8 cellular contexts compared by ENCODE assay signal in genomic region chr4:133320576-133321170, GRCh38.
DNase-seq lines count a peak whose midpoint lies in the region; ATAC-seq, FAIRE-seq and TF ChIP-seq lines count a peak whose summit lies in the region.

No MANE protein-coding gene starts in this region.

- H3K9me3 ChIP-seq in body of pancreas, result no peaks in the 10 kb centered on the region

- DNase-seq in SIG-M5 treated with dmso at 0.1 percent for 504 hours (lab: John Stamatoyannopoulos, UW; ENCODE audit: unreplicated experiment), result peak; percentile 52
- DNase-seq in SIG-M5 (lab: John Stamatoyannopoulos, UW), result no peak
- peak; percentile 13 for DNase-seq in NCI-H1694 treated with DMSO at 0.1 percent for 48 hours (lab: John Stamatoyannopoulos, UW)
- peak in 1 of 4 donors; percentile 7 for DNase-seq in body of pancreas
- DNase-seq in mesendoderm, result peak; percentile 75
- DNase-seq in effector CD4-positive, alpha-beta T cell, result no peak
- no peak for DNase-seq in GM12892 (ENCODE audit: insufficient read length)

- no peak overlapping the region for H4K5ac ChIP-seq in mesendoderm (ENCODE audit: low read length)

- H3K56ac ChIP-seq in mesendoderm (ENCODE audit: low read length), result no peak overlapping the region

- intact Hi-C loops in body of pancreas (cut with DNase I), result no loop called here

- H3K4ac ChIP-seq in mesendoderm (ENCODE audit: low read depth, low read length), result no peak overlapping the region

- no peaks in the 10 kb centered on the region for H3K79me1 ChIP-seq in mesendoderm (ENCODE audit: low read length)

- H3K18ac ChIP-seq in mesendoderm (ENCODE audit: low read length), result no peak overlapping the region

- TF ChIP-seq POLR2A in body of pancreas (IDR thresholded peaks at IDR 0.05) (no peak), GM12892 (IDR thresholded peaks at IDR 0.05; ENCODE audit: low read depth, low read length) (no peak)

- no peak for FAIRE-seq in GM12892 (lab: Jason Lieb, UNC)

- H2BK15ac ChIP-seq in mesendoderm (replicated peaks; ENCODE audit: low read depth), result no peak overlapping the region

- peak in 6 of 7 experiments; percentile 13 to 44 (median 29) for TF ChIP-seq CTCF in body of pancreas (IDR thresholded peaks at IDR 0.05)

- no peak overlapping the region for H2BK120ac ChIP-seq in mesendoderm (ENCODE audit: low read depth, low read length)

- H3K36me3 ChIP-seq in body of pancreas (replicated peaks in 1 of 2; ENCODE audit: insufficient read depth in 1 of 2, low read depth in 2 of 2), result no peaks in the 10 kb centered on the region
- no peaks in the 10 kb centered on the region for H3K36me3 ChIP-seq in mesendoderm (ENCODE audit: control insufficient read depth, insufficient read depth, low read length)

- H3K4me2 ChIP-seq in mesendoderm (ENCODE audit: low read length), result no peak overlapping the region

- no peak overlapping the region for H3K23ac ChIP-seq in mesendoderm (ENCODE audit: low read length)

- H4K8ac ChIP-seq in mesendoderm (ENCODE audit: low read depth, low read length), result no peak overlapping the region

- H2AK5ac ChIP-seq in mesendoderm (ENCODE audit: low read length), result no peak overlapping the region

- 2 to 4% methylated on average over 2 of the region's 2 CpGs for WGBS in body of pancreas, 2 donors
- no CpG with 5 or more reads among the region's 2 CpGs for WGBS in mesendoderm (ENCODE audit: extremely low coverage, insufficient coverage, low lambda C conversion rate)

- H3K4me1 ChIP-seq in body of pancreas, result no peaks in the 10 kb centered on the region
- no peaks in the 10 kb centered on the region for H3K4me1 ChIP-seq in mesendoderm (ENCODE audit: control insufficient read depth, low read depth, low read length)

- no peak overlapping the region for H3K4me3 ChIP-seq in body of pancreas
- no peak overlapping the region for H3K4me3 ChIP-seq in mesendoderm (ENCODE audit: low read length)

- ATAC-seq in HG02610 (IDR thresholded peaks at IDR 0.05; ENCODE audit: unreplicated experiment), result peak; percentile 86
- no peak for ATAC-seq in body of pancreas

- no peak overlapping the region for H3K9ac ChIP-seq in mesendoderm (ENCODE audit: low read length)

- H3K27ac ChIP-seq in body of pancreas (no peak overlapping the region), mesendoderm (ENCODE audit: low read depth, low read length) (no peak overlapping the region)

- H2BK5ac ChIP-seq in mesendoderm (ENCODE audit: low read length), result no peak overlapping the region

- H3K79me2 ChIP-seq in mesendoderm (ENCODE audit: control insufficient read depth, insufficient read depth, low read length), result no peaks in the 10 kb centered on the region

- H3K27me3 ChIP-seq in body of pancreas (no peaks in the 10 kb centered on the region), mesendoderm (ENCODE audit: insufficient read depth, low read length, poor library complexity) (no peaks in the 10 kb centered on the region)

Comparison
In these comparisons a context has a peak if more than half of its experiments do, and no peak if none do; other contexts are left out.
1. DNase-seq: peak in SIG-M5 treated with dmso at 0.1 percent for 504 hours (single experiment), NCI-H1694 treated with DMSO at 0.1 percent for 48 hours (single experiment) and mesendoderm (single experiment); none in SIG-M5 (single experiment), effector CD4-positive, alpha-beta T cell (single experiment) and GM12892 (single experiment).